ENCODE assay signal across 24 cellular contexts in genomic region chr11:6307879-6308278, GRCh38. TPM values are rescaled to one million over a fixed set of nuclear protein-coding genes. Genes with fewer than 3 reads are reported as not detected.
DNase-seq lines count a peak whose midpoint lies in the region; ATAC-seq and TF ChIP-seq lines count a peak whose summit lies in the region.
"Had no signal": no experiment of that assay in that cellular context is flagged by ENCODE, and none has a peak within 500 bp of the region (broad histone marks: within the 10 kb centered on the region; RNA-seq: fewer than 3 reads in every experiment).

No MANE protein-coding gene starts in this region.

- H3K36me3 Mint-ChIP-seq in H9 (ENCODE audit: insufficient read depth in 1 of 3, low read depth in 3 of 3), result no peaks in the 10 kb centered on the region
- H3K36me3 Mint-ChIP-seq: stimulated activated memory B cell treated with anti-CD40 and anti-IgM and Interleukin-4, amounts not matched to agents 10 μg/mL and 1 μg/mL and 100 μg/mL, for 72 hours had no signal

- H3K9me3 Mint-ChIP-seq in H9, result no peaks in the 10 kb centered on the region
- H3K9me3 Mint-ChIP-seq: activated naive CD4-positive, alpha-beta T cell treated with anti-CD3 and anti-CD28 coated beads for 36 hours; activated T-cell treated with anti-CD3 and anti-CD28 coated beads, Interleukin-2, amount 50 U/mL, for 24 hours; stimulated activated memory B cell treated with anti-CD40 and anti-IgM and Interleukin-4, amounts not matched to agents 10 μg/mL and 1 μg/mL and 100 μg/mL, for 72 hours had no signal

- no CpG with 5 or more reads among the region's 8 CpGs for WGBS in H9 (ENCODE audit: extremely low coverage, insufficient read length, low lambda C conversion rate)
- WGBS in thyroid gland, 2 donors, result 69 to 72% methylated on average over 8 of the region's 8 CpGs

- no peak overlapping the region for H3K4me2 ChIP-seq in H9 (ENCODE audit: insufficient read depth, insufficient read length, low read length)

- H3K9ac ChIP-seq in H9 (ENCODE audit: extremely low read depth, insufficient read length, low read length), result no peak overlapping the region

- H3T11ph ChIP-seq in H9 (ENCODE audit: low read length), result no peak overlapping the region

- peak; percentile 59 for ATAC-seq in RWPE2 (ENCODE audit: low read depth)
- ATAC-seq: stimulated activated memory B cell treated with anti-CD40 and anti-IgM and Interleukin-4, amounts not matched to agents 10 μg/mL and 1 μg/mL and 100 μg/mL, for 72 hours had no signal

- H3K27me3 Mint-ChIP-seq in H9 (ENCODE audit: low read depth), result no peaks in the 10 kb centered on the region

- H4K8ac ChIP-seq in H9 (replicated peaks; ENCODE audit: insufficient read length, low read depth, low read length), result no peak overlapping the region

- H2AFZ ChIP-seq in H9 (ENCODE audit: low read length), result no peak overlapping the region

- H3K23me2 ChIP-seq in H9 (ENCODE audit: insufficient read length, low read depth, low read length, poor library complexity, severe bottlenecking), result no peaks in the 10 kb centered on the region

- no peak for DNase-seq in H9
- no peak for DNase-seq in RWPE2 (ENCODE audit: low spot score)
- peak; percentile 25 for DNase-seq in fibroblast of villous mesenchyme (ENCODE audit: low read depth)
- DNase-seq in HK-2 (ENCODE audit: unreplicated experiment), result no peak
- no peak for DNase-seq in cerebellar cortex (ENCODE audit: low spot score)
- no peak for DNase-seq in HuH-7 (ENCODE audit: low spot score)
- DNase-seq in thyroid gland, result no peak
- DNase-seq: activated CD8-positive, alpha-beta memory T cell treated with anti-CD3 and anti-CD28 coated beads for 24 hours; activated naive CD4-positive, alpha-beta T cell treated with anti-CD3 and anti-CD28 coated beads for 36 hours; activated T-cell treated with anti-CD3 and anti-CD28 coated beads, Interleukin-2, amount 50 U/mL, for 24 hours; BE2C; central memory CD4-positive, alpha-beta T cell; DND-41; H7; KG1; mammary epithelial cell; NCI-H187 treated with DMSO at 0.1 percent for 48 hours; NCI-H748 treated with DMSO at 0.1 percent for 48 hours; SHP77; testis had no signal

- no peaks in the 10 kb centered on the region for H3K9me3 ChIP-seq in H9 (ENCODE audit: control insufficient read depth, low read depth, low read length)
- H3K9me3 ChIP-seq in RWPE2 (ENCODE audit: severe bottlenecking), result no peaks in the 10 kb centered on the region
- H3K9me3 ChIP-seq in thyroid gland, result no peaks in the 10 kb centered on the region
- H3K9me3 ChIP-seq: BE2C, testis had no signal

- H3K4me3 ChIP-seq in RWPE2 (ENCODE audit: severe bottlenecking) (no peak overlapping the region), fibroblast of villous mesenchyme (ENCODE audit: low read depth, low read length) (no peak overlapping the region), thyroid gland (replicated peaks in 1 of 3) (no peak overlapping the region)
- H3K4me3 ChIP-seq: skin epidermis, testis had no signal

- no peak overlapping the region for H2BK5ac ChIP-seq in H9 (ENCODE audit: insufficient read length, low read length)

- no peak overlapping the region for H2BK12ac ChIP-seq in H9 (ENCODE audit: insufficient read length, low read depth, low read length)

- H3K23ac ChIP-seq in H9 (ENCODE audit: insufficient read length, low read depth, low read length), result no peak overlapping the region

- no peak overlapping the region for H3K4me3 Mint-ChIP-seq in H9
- H3K4me3 Mint-ChIP-seq: activated naive CD4-positive, alpha-beta T cell treated with anti-CD3 and anti-CD28 coated beads for 36 hours; activated T-cell treated with anti-CD3 and anti-CD28 coated beads, Interleukin-2, amount 50 U/mL, for 24 hours; stimulated activated memory B cell treated with anti-CD40 and anti-IgM and Interleukin-4, amounts not matched to agents 10 μg/mL and 1 μg/mL and 100 μg/mL, for 72 hours had no signal

- no peak overlapping the region for H2AK5ac ChIP-seq in H9 (ENCODE audit: insufficient read length, low read length)

- H3K36me3 ChIP-seq in RWPE2 (ENCODE audit: low read depth) (no peaks in the 10 kb centered on the region), thyroid gland (no peaks in the 10 kb centered on the region)
- H3K36me3 ChIP-seq: BE2C had no signal

- no peaks in the 10 kb centered on the region for H3K4me1 ChIP-seq in H9 (ENCODE audit: insufficient read depth, low read length)
- H3K4me1 ChIP-seq in RWPE2 (ENCODE audit: insufficient read depth, poor library complexity, severe bottlenecking), result no peaks in the 10 kb centered on the region
- no peaks in the 10 kb centered on the region for H3K4me1 ChIP-seq in thyroid gland
- H3K4me1 ChIP-seq: BE2C, testis had no signal

- H3K4ac ChIP-seq in H9 (ENCODE audit: low read depth, low read length), result no peak overlapping the region

- no peaks in the 10 kb centered on the region for H3K79me2 ChIP-seq in H9 (ENCODE audit: insufficient read depth, low read length)

- no peak overlapping the region for H4K91ac ChIP-seq in H9 (ENCODE audit: insufficient read length, low read depth, low read length)

- TF ChIP-seq POLR2A in thyroid gland (IDR thresholded peaks at IDR 0.05), result no peak

- H3K4me1 Mint-ChIP-seq in H9, result peaks cover 41 to 42% of the 10 kb centered on the region in 2 experiments
- H3K4me1 Mint-ChIP-seq: stimulated activated memory B cell treated with anti-CD40 and anti-IgM and Interleukin-4, amounts not matched to agents 10 μg/mL and 1 μg/mL and 100 μg/mL, for 72 hours had no signal

- H2BK20ac ChIP-seq in H9 (ENCODE audit: low read depth, low read length, poor library complexity, severe bottlenecking), result no peak overlapping the region

- intact Hi-C loops in thyroid gland (cut with DNase I), result no loop called here

- TF ChIP-seq CTCF in H9 (conservative IDR thresholded peaks at IDR 0.05) (no peak), RWPE2 (IDR thresholded peaks at IDR 0.05; ENCODE audit: poor library complexity, severe bottlenecking) (no peak), fibroblast of villous mesenchyme (IDR thresholded peaks at IDR 0.05; ENCODE audit: insufficient read depth, low read depth, low read length) (no peak), thyroid gland (IDR thresholded peaks at IDR 0.05) (no peak)

- no peak overlapping the region for H3K56ac ChIP-seq in H9 (ENCODE audit: insufficient read length, low read depth, low read length)

- no peak overlapping the region for H3K18ac ChIP-seq in H9 (ENCODE audit: insufficient read length, low read depth, low read length)

- no peak overlapping the region for H2BK120ac ChIP-seq in H9 (ENCODE audit: low read depth, low read length, poor library complexity, severe bottlenecking)

- no peak overlapping the region for H2BK15ac ChIP-seq in H9 (ENCODE audit: low read depth, low read length)

- peak overlapping the region in 2 of 3 experiments; percentile 40 to 71; a peak in 2 of 7 replicates for H3K27ac Mint-ChIP-seq in H9
- H3K27ac Mint-ChIP-seq: activated naive CD4-positive, alpha-beta T cell treated with anti-CD3 and anti-CD28 coated beads for 36 hours; activated T-cell treated with anti-CD3 and anti-CD28 coated beads, Interleukin-2, amount 50 U/mL, for 24 hours; stimulated activated memory B cell treated with anti-CD40 and anti-IgM and Interleukin-4, amounts not matched to agents 10 μg/mL and 1 μg/mL and 100 μg/mL, for 72 hours had no signal

- H3K79me1 ChIP-seq in H9 (ENCODE audit: insufficient read depth, low read depth, low read length, poor library complexity, severe bottlenecking), result no peaks in the 10 kb centered on the region

- H3K27ac ChIP-seq in H9 (ENCODE audit: insufficient read length, low read depth, low read length) (no peak overlapping the region), RWPE2 (ENCODE audit: poor library complexity, severe bottlenecking) (no peak overlapping the region), thyroid gland (no peak overlapping the region)
- H3K27ac ChIP-seq: skin epidermis, testis had no signal

- H3K14ac ChIP-seq in H9 (ENCODE audit: insufficient read depth, low read length), result no peak overlapping the region

- H3K27me3 ChIP-seq in H9 (ENCODE audit: insufficient read depth, low read length) (no peaks in the 10 kb centered on the region), RWPE2 (ENCODE audit: insufficient read depth, poor library complexity, severe bottlenecking) (no peaks in the 10 kb centered on the region), thyroid gland (no peaks in the 10 kb centered on the region)
- H3K27me3 ChIP-seq: testis had no signal

- H4K5ac ChIP-seq in H9 (ENCODE audit: insufficient read length, low read depth, low read length), result no peak overlapping the region

- H4K20me1 ChIP-seq in H9 (ENCODE audit: control insufficient read depth, insufficient read depth, insufficient read length), result no peaks in the 10 kb centered on the region

RNA-seq across cellular contexts. Expression of gene CAVIN3, which starts 12.4 kb away (rescaled TPM):
- total RNA-seq in H9 (2021) (56.7 and 60.0 TPM in 2 replicates), fibroblast of villous mesenchyme (142 and 374 TPM in 2 replicates), thyroid gland (10 to 100 TPM; 18.6 to 36.5 (median 30.1) TPM)

RNA-seq across cellular contexts. Expression of gene CCKBR, which starts 48.2 kb away (rescaled TPM):
- total RNA-seq in H9 (2021), result 10.6 and 10.9 TPM in 2 replicates
- total RNA-seq in fibroblast of villous mesenchyme, result under 0.01 TPM in 1 of 2 replicates, not detected in the other
- total RNA-seq in thyroid gland, result 1 to 10 TPM in 1 of 4 donors, not detected in 3; 1.0 TPM
- total RNA-seq: activated naive CD4-positive, alpha-beta T cell treated with anti-CD3 and anti-CD28 coated beads for 36 hours; dermis microvascular lymphatic vessel endothelial cell; endothelial cell of umbilical vein; mammary epithelial cell had no signal
